15 cellular contexts compared by ENCODE assay signal in the genomic region with DNA sequence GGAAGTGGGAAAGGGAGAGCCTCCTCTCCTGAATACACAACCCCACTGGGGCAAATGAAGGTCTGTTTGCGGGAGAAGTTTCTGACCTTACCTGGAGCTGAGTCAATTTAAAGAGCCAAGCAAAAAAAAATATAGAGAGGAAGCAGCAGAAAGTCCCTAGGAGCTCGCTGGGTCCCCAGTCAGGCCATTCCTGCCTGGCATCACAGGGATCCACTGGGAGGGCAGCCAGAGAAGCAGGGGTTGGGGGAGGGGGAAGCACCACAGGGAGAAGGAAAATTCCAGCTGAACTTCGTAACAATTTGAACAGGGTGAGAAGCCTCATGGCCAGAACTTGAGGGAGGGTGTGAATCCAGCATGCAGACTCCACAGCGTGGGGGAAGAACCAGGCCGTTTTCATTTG.
DNase-seq lines count a peak whose midpoint lies in the region; ATAC-seq, FAIRE-seq and TF ChIP-seq lines count a peak whose summit lies in the region.
"Had no signal": no experiment of that assay in that cellular context is flagged by ENCODE, and none has a peak within 500 bp of the region (broad histone marks: within the 10 kb centered on the region; RNA-seq: fewer than 3 reads in every experiment).

No MANE protein-coding gene starts in this region.

- H3K79me2 ChIP-seq in HepG2 (ENCODE audit: insufficient read depth, low read length), result no peaks in the 10 kb centered on the region

- no peak for DNase-seq in HepG2 (ENCODE audit: low spot score)
- DNase-seq in endodermal cell, result peak; percentile 64
- DNase-seq in left lobe of liver (ENCODE audit: low spot score), result peak; percentile 52
- DNase-seq in germinal center (ENCODE audit: low spot score), result no peak
- DNase-seq in urothelium cell line (ENCODE audit: low spot score), result no peak
- DNase-seq: BE2C, Calu3, DMS 273 treated with DMSO at 0.1 percent for 48 hours, H9 had no signal

- POLR2A ChIA-PET in HepG2 (lab: Yijun Ruan, JAX), result no interaction called here

- H3K27me3 ChIP-seq in liver (ENCODE audit: control insufficient read depth in 4 of 4, insufficient read depth in 4 of 4, low read length in 3 of 4) (no peaks in the 10 kb centered on the region), HepG2 (ENCODE audit: control insufficient read depth in 1 of 2, insufficient read depth in 2 of 2, low read length in 2 of 2) (no peaks in the 10 kb centered on the region), endodermal cell (ENCODE audit: control insufficient read depth, insufficient read depth, low read length, poor library complexity, severe bottlenecking) (no peaks in the 10 kb centered on the region)

- H3K9ac ChIP-seq in liver (ENCODE audit: low read depth in 1 of 2, low read length in 2 of 2) (peak overlapping the region in 1 of 2 donors; percentile 24), HepG2 (ENCODE audit: insufficient read depth, low read depth, low read length) (no peak overlapping the region), endodermal cell (ENCODE audit: extremely low read depth, low read length, poor library complexity, severe bottlenecking) (no peak overlapping the region)

- H3K9me3 ChIP-seq in liver (ENCODE audit: control insufficient read depth in 4 of 4, low read length in 3 of 4) (no peaks in the 10 kb centered on the region), HepG2 (ENCODE audit: low read length) (no peaks in the 10 kb centered on the region), endodermal cell (ENCODE audit: control insufficient read depth, low read length) (no peaks in the 10 kb centered on the region)
- H3K9me3 ChIP-seq: BE2C had no signal

- H3K36me3 ChIP-seq in liver (ENCODE audit: control insufficient read depth in 4 of 4, insufficient read depth in 3 of 4, low read depth in 1 of 4, low read length in 3 of 4) (no peaks in the 10 kb centered on the region), HepG2 (replicated peaks in 1 of 2; ENCODE audit: control insufficient read depth in 1 of 2, insufficient read depth in 2 of 2, low read length in 2 of 2) (no peaks in the 10 kb centered on the region), endodermal cell (ENCODE audit: control insufficient read depth, insufficient read depth, low read length) (no peaks in the 10 kb centered on the region)
- H3K36me3 ChIP-seq: BE2C had no signal

- no peaks in the 10 kb centered on the region for H3K36me3 Mint-ChIP-seq in endodermal cell (ENCODE audit: low read depth)

- intact Hi-C loops in HepG2 (cut with micrococcal nuclease; ENCODE audit: unreplicated experiment), result no loop called here

- H3K27ac ChIP-seq in liver (ENCODE audit: low read depth in 1 of 2, low read length in 2 of 2) (peak overlapping the region; percentile 44 to 48), HepG2 (ENCODE audit: extremely low read length, insufficient read depth, low read length) (no peak overlapping the region), endodermal cell (ENCODE audit: low read depth, low read length) (no peak overlapping the region)

- TF ChIP-seq RAD21 in liver (IDR thresholded peaks at IDR 0.05), result peak in 1 of 2 donors; percentile 63
- no peak for TF ChIP-seq RAD21 in HepG2 (CRISPR knock-in tag; IDR thresholded peaks at IDR 0.05)

- no peak overlapping the region for H2AFZ ChIP-seq in HepG2 (ENCODE audit: low read length)
- H2AFZ ChIP-seq: GM23338 had no signal

- H3K4me2 ChIP-seq in HepG2 (ENCODE audit: low read depth, low read length), result no peak overlapping the region
- H3K4me2 ChIP-seq: GM23338 had no signal

- no peak for FAIRE-seq in HepG2 (lab: Jason Lieb, UNC)
- FAIRE-seq in urothelium cell line (lab: Jason Lieb, UNC), result no peak
- FAIRE-seq: A204.1, GM12878, GM18507 had no signal

- no peaks in the 10 kb centered on the region for H3K4me1 Mint-ChIP-seq in endodermal cell
- H3K4me1 Mint-ChIP-seq: GM23338 had no signal

- H3K4me3 ChIP-seq in liver (ENCODE audit: low read depth in 1 of 3, low read length in 3 of 3) (no peak overlapping the region), HepG2 (replicated peaks in 1 of 3; ENCODE audit: insufficient read depth in 1 of 3, low read depth in 2 of 3, low read length in 3 of 3) (no peak overlapping the region), endodermal cell (ENCODE audit: low read length) (no peak overlapping the region)
- H3K4me3 ChIP-seq: GM12878, GM23338 had no signal

- H3K27me3 Mint-ChIP-seq in endodermal cell (ENCODE audit: insufficient read depth), result peaks cover 2% of the 10 kb centered on the region

- TF ChIP-seq EP300 in HepG2 (IDR thresholded peaks at IDR 0.05; ENCODE audit: low read depth in 2 of 2, low read length in 2 of 2), result no peak
- TF ChIP-seq EP300 in HepG2 (CRISPR knock-in tag; IDR thresholded peaks at IDR 0.05; ENCODE audit: borderline replicate concordance), result no peak

- BruUV-seq in HepG2 (replicated peaks; lab: Mats Ljungman, UMichigan), result no TSS peak

- TF ChIP-seq CTCF in liver (IDR thresholded peaks at IDR 0.05; ENCODE audit: low read depth, low read length, missing input control) (no peak), HepG2 (CRISPR knock-in tag; IDR thresholded peaks at IDR 0.05) (no peak), endodermal cell (conservative IDR thresholded peaks at IDR 0.05) (no peak)

- TF ChIP-seq POLR2A in HepG2 (IDR thresholded peaks at IDR 0.05; ENCODE audit: insufficient read depth in 1 of 2, low read depth in 2 of 2, low read length in 2 of 2), result no peak

- in situ Hi-C loops in HepG2 (cut with HindIII; ENCODE audit: extremely low pct_ligation_motif_present, low pct_unique_long_range_greater_than_20kb), result no loop called here

- H3K9me3 Mint-ChIP-seq in endodermal cell, result peaks cover 10% of the 10 kb centered on the region

- H3K4me1 ChIP-seq in liver (ENCODE audit: control insufficient read depth in 4 of 4, insufficient read depth in 4 of 4, low read length in 3 of 4) (peaks cover 3 to 12% (median 3%) of the 10 kb centered on the region in 4 donors), HepG2 (ENCODE audit: insufficient read depth, low read length) (no peaks in the 10 kb centered on the region), endodermal cell (ENCODE audit: control insufficient read depth, insufficient read depth, low read length) (no peaks in the 10 kb centered on the region)
- H3K4me1 ChIP-seq: BE2C had no signal

- H3K4me3 Mint-ChIP-seq in endodermal cell, result no peak overlapping the region
- H3K4me3 Mint-ChIP-seq: GM23338, H9 had no signal

- no peak for ATAC-seq in HepG2
- peak; percentile 85 for ATAC-seq in left lobe of liver
- no peak for ATAC-seq in activated CD4-positive, CD25-positive, alpha-beta regulatory T cell treated with anti-CD3 and anti-CD28 coated beads, Interleukin-2, amount 50 U/mL, for 24 hours
- ATAC-seq: GM23338 had no signal

- 50% methylated on average over 5 of the region's 5 CpGs for WGBS in liver
- 19% methylated on average over 4 of the region's 5 CpGs for WGBS in HepG2 (ENCODE audit: low lambda C conversion rate)
- 90 to 100% methylated on average over 2 to 5 of the region's 5 CpGs for WGBS in endodermal cell (ENCODE audit: insufficient coverage in 1 of 2, insufficient read length in 1 of 2), 2 experiments

- H4K20me1 ChIP-seq in HepG2 (ENCODE audit: insufficient read depth, low read length), result no peaks in the 10 kb centered on the region

- CTCF ChIA-PET in HepG2 (lab: Yijun Ruan, JAX; ENCODE audit: low intra/inter-chr PET ratio, low total read pairs), result no interaction called here

- no peak overlapping the region for H3K27ac Mint-ChIP-seq in endodermal cell
- H3K27ac Mint-ChIP-seq: GM23338 had no signal

TF ChIP-seq in liver, 16 proteins besides CTCF, POLR2A, EP300 and RAD21 (continues in another document):
- TF ChIP-seq RXRA (IDR thresholded peaks at IDR 0.05), result peak; percentile 36 to 73
- peak; percentile 43 for TF ChIP-seq TAF1 (conservative IDR thresholded peaks at IDR 0.05)
- no peak for TF ChIP-seq YY1 (IDR thresholded peaks at IDR 0.05)
- TF ChIP-seq, protein P1, sequence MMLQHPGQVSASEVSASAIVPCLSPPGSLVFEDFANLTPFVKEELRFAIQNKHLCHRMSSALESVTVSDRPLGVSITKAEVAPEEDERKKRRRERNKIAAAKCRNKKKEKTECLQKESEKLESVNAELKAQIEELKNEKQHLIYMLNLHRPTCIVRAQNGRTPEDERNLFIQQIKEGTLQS (IDR thresholded peaks at IDR 0.05), result no peak
- peak; percentile 44 for TF ChIP-seq MAX (IDR thresholded peaks at IDR 0.05)

TF ChIP-seq in HepG2, 621 proteins besides CTCF, POLR2A, EP300 and RAD21 (continues in another document):
- no peak for TF ChIP-seq CBFB (CRISPR knock-in tag; IDR thresholded peaks at IDR 0.05)

Comparison
In these comparisons a context has a peak if more than half of its experiments do, and no peak if none do; other contexts are left out.
1. H3K27ac ChIP-seq: peak in liver (2 of 2); none in HepG2 (single experiment) and endodermal cell (single experiment).
2. DNase-seq: peak in endodermal cell (single experiment) and left lobe of liver (single experiment); none in HepG2 (single experiment), germinal center (single experiment) and urothelium cell line (single experiment).